10 cellular contexts compared by ENCODE assay signal in genomic region chrX:130118396-130118795, GRCh38. TPM values are rescaled to one million over a fixed set of nuclear protein-coding genes. Genes with fewer than 3 reads are reported as not detected.
A peak's percentile ranks its signal among the peaks of the same experiment; 100 is the strongest.
DNase-seq lines count a peak whose midpoint lies in the region; ATAC-seq and TF ChIP-seq lines count a peak whose summit lies in the region.
"Had no signal": no experiment of that assay in that cellular context is flagged by ENCODE, and none has a peak within 500 bp of the region (broad histone marks: within the 10 kb centered on the region; RNA-seq: fewer than 3 reads in every experiment).

No MANE protein-coding gene starts in this region.

- peaks cover 14% of the 10 kb centered on the region for H3K27me3 Mint-ChIP-seq in activated naive CD4-positive, alpha-beta T cell treated with anti-CD3 and anti-CD28 coated beads, Interleukin-2, amount 10 ng/mL, durations not matched to agents 7 days and 5 days
- H3K27me3 Mint-ChIP-seq in T-cell = peaks cover 0 to 8% of the 10 kb centered on the region in 2 donors

- no peaks in the 10 kb centered on the region for H3K9me3 ChIP-seq in thyroid gland

- ATAC-seq in T-cell (replicated peaks in 1 of 4) = peak in 1 of 4 experiments; percentile 14

- H3K36me3 ChIP-seq in thyroid gland = no peaks in the 10 kb centered on the region

- intact Hi-C loops in thyroid gland (cut with DNase I) = no loop called here

- H3K4me3 Mint-ChIP-seq in activated naive CD4-positive, alpha-beta T cell treated with anti-CD3 and anti-CD28 coated beads, Interleukin-2, amount 10 ng/mL, durations not matched to agents 7 days and 5 days = no peak overlapping the region
- H3K4me3 Mint-ChIP-seq in T-cell = peak overlapping the region; percentile 23 to 56 (median 35)

- TF ChIP-seq POLR2A in thyroid gland (IDR thresholded peaks at IDR 0.05) = no peak

- peaks cover 5% of the 10 kb centered on the region for H3K36me3 Mint-ChIP-seq in activated naive CD4-positive, alpha-beta T cell treated with anti-CD3 and anti-CD28 coated beads, Interleukin-2, amount 10 ng/mL, durations not matched to agents 7 days and 5 days
- no peaks in the 10 kb centered on the region for H3K36me3 Mint-ChIP-seq in T-cell

- peaks cover 0 to 5% of the 10 kb centered on the region in 2 donors for H3K4me1 ChIP-seq in thyroid gland

- peak; percentile 26 for DNase-seq in activated naive CD4-positive, alpha-beta T cell treated with Interleukin-2 at 50 U/mL for 16 hours
- DNase-seq in activated naive CD4-positive, alpha-beta T cell treated with anti-CD3 and anti-CD28 coated beads, Interleukin-2, amount 10 ng/mL, durations not matched to agents 7 days and 5 days = no peak
- DNase-seq in T-cell (peak in 2 of 34 experiments; percentile 23 to 29), fibroblast of villous mesenchyme (ENCODE audit: low read depth) (peak; percentile 75), thyroid gland (peak; percentile 9 to 19), foreskin melanocyte (no peak), SIG-M5 treated with dmso at 0.1 percent for 504 hours (lab: John Stamatoyannopoulos, UW; ENCODE audit: unreplicated experiment) (no peak), NCI-H2081 (lab: John Stamatoyannopoulos, UW) (no peak)
- DNase-seq: activated naive CD4-positive, alpha-beta T cell treated with anti-CD3 and anti-CD28 coated beads, Interleukin-2, amount 50 U/mL, for 16 hours; OCI-M1 had no signal

- 40 to 53% methylated on average over 1 to 3 of the region's 5 CpGs for WGBS in thyroid gland, 2 donors

- TF ChIP-seq CTCF in fibroblast of villous mesenchyme (IDR thresholded peaks at IDR 0.05; ENCODE audit: insufficient read depth, low read depth, low read length) = no peak
- TF ChIP-seq CTCF in thyroid gland (IDR thresholded peaks at IDR 0.05) = no peak

- CTCF ChIA-PET in activated naive CD4-positive, alpha-beta T cell treated with anti-CD3 and anti-CD28 coated beads, Interleukin-2, amount 10 ng/mL, durations not matched to agents 7 days and 5 days (lab: Charles Lee) = interaction anchor here (0.8 to 5.3 kb wide), 2 partner anchors 38 to 49 kb away, joined by 3 to 68 read pairs; no protein-coding TSS in a partner anchor
- CTCF ChIA-PET in T-cell (lab: Charles Lee) = interaction anchor here (1.0 to 4.6 kb wide), 5 partner anchors 14 to 39 kb away, joined by 3 to 24 read pairs (median 4); no protein-coding TSS in a partner anchor

- H3K27ac ChIP-seq in thyroid gland = no peak overlapping the region

- H3K4me3 ChIP-seq in fibroblast of villous mesenchyme (ENCODE audit: low read depth, low read length) (no peak overlapping the region), thyroid gland (replicated peaks in 1 of 3) (no peak overlapping the region)

- H3K27ac Mint-ChIP-seq in activated naive CD4-positive, alpha-beta T cell treated with anti-CD3 and anti-CD28 coated beads, Interleukin-2, amount 10 ng/mL, durations not matched to agents 7 days and 5 days = no peak overlapping the region
- H3K27ac Mint-ChIP-seq in T-cell = peak overlapping the region; percentile 60 to 75

- POLR2A ChIA-PET in T-cell (lab: Charles Lee) = no interaction called here

- H3K4me1 Mint-ChIP-seq in activated naive CD4-positive, alpha-beta T cell treated with anti-CD3 and anti-CD28 coated beads, Interleukin-2, amount 10 ng/mL, durations not matched to agents 7 days and 5 days = peaks cover 18% of the 10 kb centered on the region
- peaks cover 0 to 21% (median 20%) of the 10 kb centered on the region in 3 donors for H3K4me1 Mint-ChIP-seq in T-cell

- no peaks in the 10 kb centered on the region for H3K9me3 Mint-ChIP-seq in activated naive CD4-positive, alpha-beta T cell treated with anti-CD3 and anti-CD28 coated beads, Interleukin-2, amount 10 ng/mL, durations not matched to agents 7 days and 5 days
- no peaks in the 10 kb centered on the region for H3K9me3 Mint-ChIP-seq in T-cell

- no peaks in the 10 kb centered on the region for H3K27me3 ChIP-seq in thyroid gland

RNA-seq across cellular contexts. Expression of gene ELF4, which starts 8.1 kb away (rescaled TPM):
- total RNA-seq in T-cell = 10 to 100 TPM; 30.0 to 35.6 (median 30.6) TPM
- 16.4 and 21.3 TPM in 2 replicates for total RNA-seq in fibroblast of villous mesenchyme
- total RNA-seq in thyroid gland = 1 to 10 TPM; 2.6 to 6.3 (median 3.8) TPM

RNA-seq across cellular contexts. Expression of gene AIFM1, which starts 47.2 kb away (rescaled TPM):
- 10 to 100 TPM; 11.2 to 25.0 (median 23.6) TPM for total RNA-seq in T-cell
- 13.5 and 16.0 TPM in 2 replicates for total RNA-seq in fibroblast of villous mesenchyme
- 10 to 100 TPM; 13.3 to 21.1 (median 17.3) TPM for total RNA-seq in thyroid gland

RNA-seq across cellular contexts. Expression of gene RAB33A, which starts 53.4 kb away (rescaled TPM):
- total RNA-seq in T-cell (10 to 100 TPM in 3 of 5 donors, 1 to 10 TPM in 2; 4.4 to 16.6 (median 13.9) TPM), fibroblast of villous mesenchyme (1.3 and 3.5 TPM in 2 replicates), thyroid gland (under 1 TPM in 2 of 4 donors, not detected in 2; 0.81 to 0.93 TPM)

Comparison
In these comparisons a context has a peak if more than half of its experiments do, and no peak if none do; other contexts are left out.
1. DNase-seq: peak in activated naive CD4-positive, alpha-beta T cell treated with Interleukin-2 at 50 U/mL for 16 hours (single experiment), fibroblast of villous mesenchyme (single experiment) and thyroid gland (2 of 2); none in activated naive CD4-positive, alpha-beta T cell treated with anti-CD3 and anti-CD28 coated beads, Interleukin-2, amount 10 ng/mL, durations not matched to agents 7 days and 5 days (single experiment), foreskin melanocyte (single experiment), SIG-M5 treated with dmso at 0.1 percent for 504 hours (single experiment) and NCI-H2081 (0 of 2).